Comparison of ENCODE assay signal across 22 cellular contexts in the genomic region with DNA sequence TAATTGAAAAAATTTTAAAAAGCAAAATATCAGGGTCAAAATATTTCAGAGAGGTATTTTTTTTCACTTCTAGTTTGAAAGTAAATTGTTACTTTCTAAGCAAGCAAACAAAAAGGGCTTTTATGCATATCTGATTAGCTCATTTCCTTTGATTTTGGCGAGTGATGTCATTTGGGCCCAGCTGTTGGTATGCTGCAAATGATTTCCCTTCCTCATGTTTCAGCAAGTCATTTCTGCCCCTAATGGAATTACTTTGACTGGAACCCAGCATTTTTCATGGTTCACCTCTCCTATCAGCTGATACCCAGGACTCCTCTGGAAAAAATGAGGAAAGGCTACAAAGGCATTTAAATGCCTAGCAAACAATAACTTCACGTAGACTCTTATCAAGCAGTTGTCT.
A peak's percentile ranks its signal among the peaks of the same experiment; 100 is the strongest.
DNase-seq lines count a peak whose midpoint lies in the region; ATAC-seq, FAIRE-seq and TF ChIP-seq lines count a peak whose summit lies in the region.
"Had no signal": no experiment of that assay in that cellular context is flagged by ENCODE, and none has a peak within 500 bp of the region (broad histone marks: within the 10 kb centered on the region; RNA-seq: fewer than 3 reads in every experiment).

No MANE protein-coding gene starts in this region.

- 49 to 63% methylated on average over 2 of the region's 2 CpGs for WGBS in heart right ventricle, 2 donors
- WGBS in right cardiac atrium: 37% methylated on average over 2 of the region's 2 CpGs

- intact Hi-C loops in heart right ventricle (cut with DNase I): no loop called here
- intact Hi-C loops in cardiac septum (cut with DNase I): no loop called here
- intact Hi-C loops in right cardiac atrium (cut with DNase I): no loop called here

- no peaks in the 10 kb centered on the region for H3K27me3 Mint-ChIP-seq in stimulated activated naive CD8-positive, alpha-beta T cell treated with anti-CD3 and anti-CD28 coated beads, Interleukin-15, amount 100 ng/mL, for 72 hours
- H3K27me3 Mint-ChIP-seq: activated CD4-positive, alpha-beta T cell treated with anti-CD3 and anti-CD28 coated beads for 36 hours; activated naive CD4-positive, alpha-beta T cell treated with anti-CD3 and anti-CD28 coated beads, Interleukin-2, amount 50 U/mL, for 24 hours; naive thymus-derived CD8-positive, alpha-beta T cell had no signal

- H3K9me3 Mint-ChIP-seq in stimulated activated naive CD8-positive, alpha-beta T cell treated with anti-CD3 and anti-CD28 coated beads, Interleukin-15, amount 100 ng/mL, for 72 hours: no peaks in the 10 kb centered on the region
- H3K9me3 Mint-ChIP-seq: activated naive CD4-positive, alpha-beta T cell treated with anti-CD3 and anti-CD28 coated beads, Interleukin-2, amount 50 U/mL, for 24 hours; T-helper 2 cell treated with Interferon-gamma antibody and Interleukin-4, amounts not matched to agents 5 μg/mL and 100 μg/mL, for 36 hours had no signal

- H3K27ac Mint-ChIP-seq in stimulated activated naive CD8-positive, alpha-beta T cell treated with anti-CD3 and anti-CD28 coated beads, Interleukin-15, amount 100 ng/mL, for 72 hours: no peak overlapping the region
- H3K27ac Mint-ChIP-seq: activated CD4-positive, alpha-beta T cell treated with anti-CD3 and anti-CD28 coated beads for 36 hours; activated naive CD4-positive, alpha-beta T cell treated with anti-CD3 and anti-CD28 coated beads, Interleukin-2, amount 50 U/mL, for 24 hours; naive thymus-derived CD8-positive, alpha-beta T cell; T-helper 2 cell treated with Interferon-gamma antibody and Interleukin-4, amounts not matched to agents 5 μg/mL and 100 μg/mL, for 36 hours had no signal

- no peaks in the 10 kb centered on the region for H3K4me1 Mint-ChIP-seq in stimulated activated naive CD8-positive, alpha-beta T cell treated with anti-CD3 and anti-CD28 coated beads, Interleukin-15, amount 100 ng/mL, for 72 hours
- H3K4me1 Mint-ChIP-seq: activated CD4-positive, alpha-beta T cell treated with anti-CD3 and anti-CD28 coated beads for 36 hours; activated naive CD4-positive, alpha-beta T cell treated with anti-CD3 and anti-CD28 coated beads, Interleukin-2, amount 50 U/mL, for 24 hours had no signal

- H3K4me3 ChIP-seq in heart right ventricle (no peak overlapping the region), bronchial epithelial cell (ENCODE audit: low read depth, low read length) (no peak overlapping the region), right cardiac atrium (ENCODE audit: low read length) (no peak overlapping the region)
- H3K4me3 ChIP-seq: cardiac muscle cell, hepatocyte, tibial artery had no signal

- peak in 1 of 2 donors; percentile 52 for DNase-seq in heart right ventricle
- DNase-seq in cardiac septum (ENCODE audit: low spot score): no peak
- peak; percentile 64 for DNase-seq in bronchial epithelial cell (ENCODE audit: low read depth)
- no peak for DNase-seq in right cardiac atrium
- DNase-seq in Kasumi-1 (lab: John Stamatoyannopoulos, UW): no peak
- DNase-seq in stimulated activated naive CD8-positive, alpha-beta T cell treated with anti-CD3 and anti-CD28 coated beads, Interleukin-15, amount 100 ng/mL, for 72 hours: no peak
- DNase-seq in activated gamma-delta T cell (lab: John Stamatoyannopoulos, UW): no peak
- DNase-seq: activated CD4-positive, alpha-beta T cell treated with anti-CD3 and anti-CD28 coated beads for 36 hours; Caco-2; left cardiac atrium; naive thymus-derived CD8-positive, alpha-beta T cell; NCI-H1092; NK-92 treated with Interleukin-12 subunit alpha and Interleukin-12 subunit beta, amount 100 ng/mL, for 24 hours; retina; SHP77; tibial artery had no signal

- H3K9me3 ChIP-seq in heart right ventricle (peaks cover 0 to 13% (median 0%) of the 10 kb centered on the region in 11 donors), right cardiac atrium (ENCODE audit: control insufficient read depth, low read length) (no peaks in the 10 kb centered on the region)
- H3K9me3 ChIP-seq: Caco-2 had no signal

- no peak overlapping the region for H3K4me3 Mint-ChIP-seq in stimulated activated naive CD8-positive, alpha-beta T cell treated with anti-CD3 and anti-CD28 coated beads, Interleukin-15, amount 100 ng/mL, for 72 hours
- H3K4me3 Mint-ChIP-seq: activated CD4-positive, alpha-beta T cell treated with anti-CD3 and anti-CD28 coated beads for 36 hours; activated naive CD4-positive, alpha-beta T cell treated with anti-CD3 and anti-CD28 coated beads, Interleukin-2, amount 50 U/mL, for 24 hours; naive thymus-derived CD8-positive, alpha-beta T cell; T-helper 2 cell treated with Interferon-gamma antibody and Interleukin-4, amounts not matched to agents 5 μg/mL and 100 μg/mL, for 36 hours had no signal

- FAIRE-seq in bronchial epithelial cell (lab: Jason Lieb, UNC): no peak
- FAIRE-seq: H54 had no signal

- TF ChIP-seq CTCF in heart right ventricle (IDR thresholded peaks at IDR 0.05) (no peak), bronchial epithelial cell (IDR thresholded peaks at IDR 0.05; ENCODE audit: insufficient read depth, low read length, severe bottlenecking) (no peak)

- peaks cover 0 to 18% (median 11%) of the 10 kb centered on the region in 9 donors for H3K4me1 ChIP-seq in heart right ventricle
- H3K4me1 ChIP-seq in right cardiac atrium (ENCODE audit: control insufficient read depth, insufficient read depth, low read length): no peaks in the 10 kb centered on the region
- H3K4me1 ChIP-seq: Caco-2, tibial artery had no signal

- H3K36me3 ChIP-seq in heart right ventricle (no peaks in the 10 kb centered on the region), bronchial epithelial cell (ENCODE audit: control insufficient read depth, insufficient read depth, low read length) (no peaks in the 10 kb centered on the region)
- H3K36me3 ChIP-seq: cardiac muscle cell, tibial artery had no signal

- H3K27me3 ChIP-seq in heart right ventricle: no peaks in the 10 kb centered on the region
- H3K27me3 ChIP-seq in bronchial epithelial cell (ENCODE audit: control insufficient read depth, insufficient read depth, low read length): no peaks in the 10 kb centered on the region
- no peaks in the 10 kb centered on the region for H3K27me3 ChIP-seq in right cardiac atrium (ENCODE audit: control insufficient read depth, insufficient read depth)
- H3K27me3 ChIP-seq: cardiac muscle cell, hepatocyte, tibial artery had no signal

- H3K27ac ChIP-seq in heart right ventricle: peak overlapping the region in 7 of 10 donors; percentile 48 to 83 (median 72)
- no peak overlapping the region for H3K27ac ChIP-seq in right cardiac atrium (ENCODE audit: low read length)
- H3K27ac ChIP-seq: cardiac muscle cell, hepatocyte, tibial artery had no signal

- peak in 7 of 8 donors; percentile 44 to 89 (median 79) for ATAC-seq in heart right ventricle
- ATAC-seq in right cardiac atrium: peak; percentile 54 to 64
- ATAC-seq in HG03439 (IDR thresholded peaks at IDR 0.05; ENCODE audit: unreplicated experiment): no peak
- no peak for ATAC-seq in stimulated activated naive CD8-positive, alpha-beta T cell treated with anti-CD3 and anti-CD28 coated beads, Interleukin-15, amount 100 ng/mL, for 72 hours
- ATAC-seq: activated CD4-positive, alpha-beta T cell treated with anti-CD3 and anti-CD28 coated beads for 36 hours; naive thymus-derived CD8-positive, alpha-beta T cell had no signal

Comparison
In these comparisons a context has a peak if more than half of its experiments do, and no peak if none do; other contexts are left out.
1. ATAC-seq: peak in heart right ventricle (7 of 8) and right cardiac atrium (2 of 2); none in HG03439 (single experiment) and stimulated activated naive CD8-positive, alpha-beta T cell treated with anti-CD3 and anti-CD28 coated beads, Interleukin-15, amount 100 ng/mL, for 72 hours (single experiment).